Comparison of ENCODE assay signal across 8 cellular contexts in the genomic region with DNA sequence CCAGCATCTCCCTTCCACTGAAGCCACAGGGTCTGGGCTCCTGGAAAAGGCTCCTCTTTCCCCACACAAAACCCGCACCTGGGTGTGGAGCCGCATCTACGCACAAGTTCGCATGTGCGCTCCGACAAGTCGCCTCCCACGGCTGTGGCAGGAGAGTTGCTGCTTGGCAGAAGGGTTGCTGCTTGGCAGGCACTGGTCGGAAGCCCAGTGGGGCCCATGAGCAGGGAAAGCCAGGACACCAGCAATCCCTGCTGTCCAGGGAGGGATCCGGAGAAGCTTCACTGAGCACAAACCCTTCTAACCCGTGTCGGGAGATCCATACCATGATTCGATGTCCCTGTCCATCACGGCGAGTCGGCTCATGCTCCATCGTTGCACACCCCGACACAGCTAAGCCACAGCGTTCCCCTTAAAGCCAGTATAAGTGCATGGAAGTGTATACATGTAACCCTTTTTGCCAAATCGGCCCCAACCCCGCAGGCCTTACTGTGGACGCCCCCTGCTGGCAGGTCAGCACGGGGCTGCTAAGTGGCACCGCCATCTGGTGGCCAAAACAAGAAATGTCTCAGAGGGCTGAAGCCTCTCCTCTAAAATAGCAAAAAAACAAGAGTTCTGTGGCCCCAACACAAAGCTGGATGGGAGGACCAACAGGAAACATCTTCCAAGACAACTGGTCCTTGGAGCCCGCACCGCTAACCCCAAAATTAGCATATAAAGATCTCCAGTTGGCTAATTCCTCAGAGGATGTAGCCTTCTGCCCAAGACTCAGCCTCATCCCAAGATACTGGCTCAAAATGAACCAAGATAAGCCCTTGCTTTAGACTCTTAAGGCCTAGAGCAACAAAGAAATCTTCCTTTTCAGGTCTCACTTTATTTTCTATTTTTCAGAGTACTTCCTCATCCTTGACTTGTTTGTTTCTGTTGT. TPM values are rescaled to one million over a fixed set of nuclear protein-coding genes. Genes with fewer than 3 reads are reported as not detected.
DNase-seq lines count a peak whose midpoint lies in the region; ATAC-seq and TF ChIP-seq lines count a peak whose summit lies in the region.

No MANE protein-coding gene starts in this region.

- H3K4me2 ChIP-seq in OCI-LY7 (ENCODE audit: low read length), result no peak overlapping the region

- H3K27me3 Mint-ChIP-seq in naive B cell, result peaks cover 9 to 37% (median 32%) of the 10 kb centered on the region in 3 donors

- no peak overlapping the region for H3K27ac ChIP-seq in OCI-LY7 (ENCODE audit: low read depth, low read length, poor library complexity, severe bottlenecking)

- H4K20me1 ChIP-seq in OCI-LY7 (ENCODE audit: insufficient read depth, low read length), result no peaks in the 10 kb centered on the region

- H3K4me3 ChIP-seq in OCI-LY7 (ENCODE audit: low read depth, low read length, poor library complexity, severe bottlenecking), result no peak overlapping the region

- no peaks in the 10 kb centered on the region; the same call in 1 of the 2 replicates for H3K36me3 ChIP-seq in OCI-LY7 (ENCODE audit: insufficient read depth, low read length)

- BruUV-seq in OCI-LY7 (replicated peaks; lab: Mats Ljungman, UMichigan), result no TSS peak

- peak overlapping the region in 4 of 6 donors; percentile 39 to 82 (median 70) for H3K27ac Mint-ChIP-seq in naive B cell

- H2AFZ ChIP-seq in OCI-LY7 (ENCODE audit: low read length), result no peak overlapping the region

- H3K4me1 ChIP-seq in OCI-LY7 (ENCODE audit: insufficient read depth, low read length, poor library complexity, severe bottlenecking), result peaks cover 13% of the 10 kb centered on the region

- no peaks in the 10 kb centered on the region for H3K79me2 ChIP-seq in OCI-LY7 (ENCODE audit: insufficient read depth, low read depth, low read length)

- no peaks in the 10 kb centered on the region for H3K36me3 Mint-ChIP-seq in naive B cell

- intact Hi-C loops in OCI-LY7 (cut with micrococcal nuclease; ENCODE audit: unreplicated experiment), result loop anchor here (1.0 to 5.0 kb wide), 5 partner anchors 57 to 487 kb away; partner anchors contain the start of gene BMF

- TF ChIP-seq CTCF in OCI-LY7 (conservative IDR thresholded peaks at IDR 0.05; ENCODE audit: low read length), result peak; percentile 100

- no peaks in the 10 kb centered on the region for H3K9me3 ChIP-seq in OCI-LY7 (ENCODE audit: low read length)

- H3K9me3 Mint-ChIP-seq in naive B cell, result no peaks in the 10 kb centered on the region

- CTCF ChIA-PET in OCI-LY7 (lab: Charles Lee; ENCODE audit: unreplicated experiment), result interaction anchor here (0.7 to 1.3 kb wide), 5 partner anchors 15 to 229 kb away, joined by 3 to 7 read pairs (median 4); no protein-coding TSS in a partner anchor

- peak overlapping the region in 1 of 8 donors; percentile 47 for H3K4me3 Mint-ChIP-seq in naive B cell

- no peaks in the 10 kb centered on the region for H3K9me2 ChIP-seq in OCI-LY7 (ENCODE audit: insufficient read depth, low read length)

- peaks cover 13 to 25% (median 23%) of the 10 kb centered on the region in 3 donors for H3K4me1 Mint-ChIP-seq in naive B cell

- ATAC-seq in naive B cell (ENCODE audit: low read depth in 2 of 2), result peak; percentile 77 to 80
- no peak for ATAC-seq in GM21528 (IDR thresholded peaks at IDR 0.05; ENCODE audit: low FRiP score, unreplicated experiment)

- POLR2A ChIA-PET in OCI-LY7 (lab: Charles Lee), result no interaction called here

- DNase-seq in DMS114 treated with DMSO at 0.1 percent for 48 hours (lab: John Stamatoyannopoulos, UW; ENCODE audit: unreplicated experiment) (peak; percentile 77), HT-29 (ENCODE audit: low spot score) (peak; percentile 96), OCI-LY7 (ENCODE audit: low spot score) (peak; percentile 88), activated T-cell treated with anti-CD3 and anti-CD28 coated beads for 1 hour (ENCODE audit: low read depth) (peak; percentile 89), epidermal melanocyte (ENCODE audit: insufficient read length, low spot score) (peak; percentile 87), naive B cell (peak; percentile 84)
- peak; percentile 79 for DNase-seq in stimulated activated CD8-positive, alpha-beta memory T cell treated with anti-CD3 and anti-CD28 coated beads, Interleukin-7, amount 100 ng/mL, for 24 hours (ENCODE audit: low read depth)

RNA-seq across cellular contexts. Expression of gene ANKRD63, which starts 8.3 kb away (rescaled TPM):
- total RNA-seq in HT-29 (2014; rRNA removed; shearing (Covaris generic)), result not detected in 2 replicates
- not detected in 2 replicates for total RNA-seq in OCI-LY7 (2014; rRNA removed; shearing (Covaris generic))
- total RNA-seq in OCI-LY7 (2022), result not detected in 2 replicates
- under 1 TPM in 1 of 6 donors, not detected in 5; 0.29 TPM for polyA plus RNA-seq in naive B cell (ENCODE audit: low read depth in 6 of 6)

RNA-seq across cellular contexts. Expression of gene PLCB2, which starts 33.1 kb away (rescaled TPM):
- 0.38 and 0.91 TPM in 2 replicates for total RNA-seq in HT-29 (2014; rRNA removed; shearing (Covaris generic))
- not detected in 2 replicates for total RNA-seq in OCI-LY7 (2014; rRNA removed; shearing (Covaris generic))
- total RNA-seq in OCI-LY7 (2022), result 9.2 and 9.6 TPM in 2 replicates
- 10 to 100 TPM; 11.4 to 22.6 (median 15.9) TPM for polyA plus RNA-seq in naive B cell (ENCODE audit: low read depth in 6 of 6)

RNA-seq across cellular contexts. Expression of gene PAK6, which starts 35.7 kb away (rescaled TPM):
- total RNA-seq in HT-29 (2014; rRNA removed; shearing (Covaris generic)), result 6.4 and 17.7 TPM in 2 replicates
- 0.03 and 0.10 TPM in 2 replicates for total RNA-seq in OCI-LY7 (2014; rRNA removed; shearing (Covaris generic))
- not detected in 2 replicates for total RNA-seq in OCI-LY7 (2022)
- not detected for polyA plus RNA-seq in naive B cell (ENCODE audit: low read depth in 6 of 6)

RNA-seq across cellular contexts. Expression of gene INAFM2, which starts 48.9 kb away (rescaled TPM):
- 7.9 and 10.2 TPM in 2 replicates for total RNA-seq in HT-29 (2014; rRNA removed; shearing (Covaris generic))
- 1.1 and 3.3 TPM in 2 replicates for total RNA-seq in OCI-LY7 (2014; rRNA removed; shearing (Covaris generic))
- total RNA-seq in OCI-LY7 (2022), result 4.4 and 5.3 TPM in 2 replicates
- polyA plus RNA-seq in naive B cell (ENCODE audit: low read depth in 6 of 6), result 1 to 10 TPM in 4 of 6 donors, under 1 TPM in 2; 0.32 to 3.4 (median 1.4) TPM
